9 cellular contexts compared by ENCODE assay signal in the genomic region with DNA sequence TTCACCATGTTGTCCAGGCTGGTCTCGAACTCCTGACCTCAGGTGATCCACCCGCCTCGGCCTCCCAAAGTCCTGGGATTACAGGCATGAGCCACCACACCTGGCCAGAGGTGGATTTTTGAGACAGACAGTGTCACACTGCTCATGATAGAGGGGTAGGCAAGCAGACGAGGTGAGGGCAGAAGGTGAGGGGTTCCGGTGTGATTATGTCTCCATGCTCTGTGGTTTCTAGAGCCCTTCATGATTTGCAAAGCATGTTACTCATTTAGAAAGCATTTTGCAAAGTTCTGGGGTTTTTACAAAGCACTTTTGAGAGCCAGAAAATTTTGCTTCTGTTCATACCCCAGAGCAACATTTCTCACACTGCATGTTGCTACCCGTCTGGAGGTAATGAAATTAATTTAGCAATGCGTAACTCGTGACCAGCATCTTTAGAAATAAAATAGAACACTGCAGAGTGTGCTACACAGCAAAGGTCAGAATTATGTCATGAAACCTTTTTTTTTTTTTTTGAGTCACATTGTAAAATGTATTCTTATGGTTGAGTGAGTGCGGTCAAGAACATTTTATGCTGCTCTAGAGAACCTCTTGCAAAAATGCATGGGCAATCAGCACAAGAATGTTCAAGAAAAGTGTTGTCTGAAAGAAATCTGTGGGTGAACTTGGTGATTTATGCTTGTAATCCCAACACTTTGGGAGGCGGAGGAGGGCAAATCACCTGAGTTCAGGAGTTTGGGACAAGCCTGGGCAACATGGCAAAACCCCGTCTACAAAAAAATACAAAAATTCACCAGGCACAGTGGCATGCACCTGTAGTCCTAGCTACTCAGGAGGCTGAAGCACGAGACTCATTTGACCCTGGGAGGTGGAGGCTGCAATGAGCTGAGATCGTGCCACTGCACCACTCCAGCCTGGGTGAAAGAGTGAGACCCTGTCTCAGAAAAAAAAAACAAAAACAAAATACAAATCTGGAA. TPM values are rescaled to one million over a fixed set of nuclear protein-coding genes. Genes with fewer than 3 reads are reported as not detected.
A peak's percentile ranks its signal among the peaks of the same experiment; 100 is the strongest.
DNase-seq lines count a peak whose midpoint lies in the region; ATAC-seq, FAIRE-seq and TF ChIP-seq lines count a peak whose summit lies in the region.
"Had no signal": no experiment of that assay in that cellular context is flagged by ENCODE, and none has a peak within 500 bp of the region (broad histone marks: within the 10 kb centered on the region; RNA-seq: fewer than 3 reads in every experiment).

No MANE protein-coding gene starts in this region.

- CTCF ChIA-PET in GM12878 (lab: Yijun Ruan, JAX), result interaction anchor here (1.0 to 7.2 kb wide), 3 partner anchors 16 to 75 kb away, joined by 4 to 67 read pairs (median 60); a partner anchor contains a TSS

- WGBS in GM12878 (ENCODE audit: insufficient coverage, insufficient replicate concordance, low lambda C conversion rate, missing lambda C conversion rate), result under 1% methylated on average over 13 of the region's 13 CpGs

- no TSS peak for BruUV-seq in GM12878 (replicated peaks; lab: Mats Ljungman, UMichigan)

- H3K4me2 ChIP-seq in DOHH2 (ENCODE audit: low read length), result peak overlapping the region; percentile 72
- peak overlapping the region; percentile 32 for H3K4me2 ChIP-seq in GM12878 (ENCODE audit: control insufficient read depth, insufficient read depth)

- H3F3A ChIP-seq in DOHH2 (ENCODE audit: control insufficient read depth, insufficient read depth), result peaks cover 13% of the 10 kb centered on the region

- SMC1A ChIA-PET in GM12878 (lab: Charles Lee; ENCODE audit: uncharacterized antibody, unreplicated experiment), result interaction anchor here (0.9 to 7.0 kb wide), 4 partner anchors 15 to 57 kb away, joined by 3 to 85 read pairs (median 5); a partner anchor contains a TSS

- ATAC-seq in GM19455 (IDR thresholded peaks at IDR 0.05; ENCODE audit: unreplicated experiment) (peak; percentile 62), HG03457 (IDR thresholded peaks at IDR 0.05; ENCODE audit: unreplicated experiment) (peak; percentile 50), GM12878 (peak; percentile 81), gastrocnemius medialis (no peak)

- H3K36me3 ChIP-seq in DOHH2 (ENCODE audit: control insufficient read depth, low read length) (no peaks in the 10 kb centered on the region), GM12878 (ENCODE audit: control insufficient read depth in 2 of 2, insufficient read depth in 2 of 2, low read length in 1 of 2) (no peaks in the 10 kb centered on the region), left ventricle myocardium inferior (no peaks in the 10 kb centered on the region), gastrocnemius medialis (peaks cover 0 to 82% of the 10 kb centered on the region in 2 donors)

- no peak overlapping the region for H2AFZ ChIP-seq in GM12878 (ENCODE audit: control insufficient read depth, low read depth, low read length)

- peak overlapping the region; percentile 2; the same call in 1 of the 2 replicates for H3K9ac ChIP-seq in GM12878 (ENCODE audit: control insufficient read depth, insufficient read depth, low read length)

- intact Hi-C loops in GM12878 (cut with micrococcal nuclease; ENCODE audit: unreplicated experiment), result loop anchor here (1.0 kb wide), 1 partner anchor 24 kb away; no protein-coding TSS in a partner anchor
- intact Hi-C loops in left ventricle myocardium inferior (cut with micrococcal nuclease), result no loop called here
- intact Hi-C loops in gastrocnemius medialis (cut with DNase I; ENCODE audit: low total_unique reads), result loop anchor here (2.0 kb wide), 1 partner anchor 63 kb away; no protein-coding TSS in a partner anchor

- H3K9me3 ChIP-seq in DOHH2 (ENCODE audit: control insufficient read depth, insufficient read depth, low read length) (no peaks in the 10 kb centered on the region), GM12878 (replicated peaks; ENCODE audit: control insufficient read depth, insufficient read depth, low read length) (no peaks in the 10 kb centered on the region), left ventricle myocardium inferior (replicated peaks) (no peaks in the 10 kb centered on the region), gastrocnemius medialis (no peaks in the 10 kb centered on the region)

- in situ Hi-C loops in GM12878 (cut with MboI) (loop anchor here (5.0 kb wide), 1 partner anchor 58 kb away; a partner anchor contains a TSS), gastrocnemius medialis (cut with MboI; ENCODE audit: low sequenced_read_pairs in 4 of 4) (no loop called here)

- H3K27me3 ChIP-seq in DOHH2 (ENCODE audit: control insufficient read depth, low read length) (peaks cover 2% of the 10 kb centered on the region), GM12878 (replicated peaks in 1 of 2; ENCODE audit: control insufficient read depth in 2 of 2, insufficient read depth in 2 of 2, low read length in 1 of 2) (0 out of 4 replicates have a peak, but pooled peaks cover 0 to under 1% of the 10 kb centered on the region in 2 experiments), left ventricle myocardium inferior (ENCODE audit: low read depth) (peaks cover 70% of the 10 kb centered on the region), gastrocnemius medialis (no peaks in the 10 kb centered on the region)

- TF ChIP-seq CTCF in DOHH2 (IDR thresholded peaks at IDR 0.05; ENCODE audit: low read depth, low read length, poor library complexity, severe bottlenecking) (no peak), GM12878 (IDR thresholded peaks at IDR 0.05 in 2 of 3, conservative IDR thresholded peaks at IDR 0.05 in 1 of 3; ENCODE audit: control insufficient read depth in 2 of 3, extremely low read depth in 1 of 3, insufficient read depth in 1 of 3, low read depth in 3 of 3, low read length in 3 of 3) (no peak), left ventricle myocardium inferior (IDR thresholded peaks at IDR 0.05; ENCODE audit: borderline replicate concordance) (no peak), gastrocnemius medialis (IDR thresholded peaks at IDR 0.05 in 4 of 5, conservative IDR thresholded peaks at IDR 0.05 in 1 of 5) (no peak)

- RAD21 ChIA-PET in GM12878 (lab: Charles Lee; ENCODE audit: unreplicated experiment), result interaction anchor here (0.7 to 11.1 kb wide), 4 partner anchors 8 to 75 kb away, joined by 3 to 135 read pairs (median 5); a partner anchor contains a TSS

- POLR2A ChIA-PET in GM12878 (lab: Charles Lee), result interaction anchor here (0.6 to 12.2 kb wide), 4 partner anchors 9 to 58 kb away, joined by 4 to 135 read pairs (median 8); a partner anchor contains a TSS

- H3K4me1 ChIP-seq in DOHH2 (ENCODE audit: control insufficient read depth, low read length), result peaks cover 49% of the 10 kb centered on the region
- peaks cover 53% of the 10 kb centered on the region for H3K4me1 ChIP-seq in GM12878 (ENCODE audit: control insufficient read depth, insufficient read depth, low read length)
- H3K4me1 ChIP-seq in left ventricle myocardium inferior, result no peaks in the 10 kb centered on the region
- no peaks in the 10 kb centered on the region for H3K4me1 ChIP-seq in gastrocnemius medialis

- H3K9me2 ChIP-seq in DOHH2 (replicated peaks; ENCODE audit: control insufficient read depth, low read length), result no peaks in the 10 kb centered on the region

- peak; percentile 94 to 96 for TF ChIP-seq EP300 in GM12878 (IDR thresholded peaks at IDR 0.05; ENCODE audit: borderline replicate concordance in 1 of 2, control insufficient read depth in 1 of 2, low read depth in 2 of 2, low read length in 2 of 2)

- TF ChIP-seq POLR2A in GM12878 (IDR thresholded peaks at IDR 0.05; ENCODE audit: low read depth, low read length) (no peak), gastrocnemius medialis (IDR thresholded peaks at IDR 0.05) (no peak)

- peak overlapping the region; percentile 51 for H3K4me3 ChIP-seq in DOHH2 (ENCODE audit: low read length)
- H3K4me3 ChIP-seq in GM12878, result no peak overlapping the region; the same call in 1 of the 2 replicates
- H3K4me3 ChIP-seq in left ventricle myocardium inferior, result no peak overlapping the region
- no peak overlapping the region for H3K4me3 ChIP-seq in gastrocnemius medialis
- H3K4me3 ChIP-seq: skin epidermis had no signal

- peak; percentile 99 for DNase-seq in GM12878 (ENCODE audit: low read depth, low spot score)
- DNase-seq in NCI-H2171 treated with DMSO at 0.1 percent for 48 hours (lab: John Stamatoyannopoulos, UW), result no peak
- DNase-seq in left ventricle myocardium inferior, result no peak
- no peak for DNase-seq in GF-D8 (lab: John Stamatoyannopoulos, UW)
- no peak for DNase-seq in gastrocnemius medialis

- H4K20me1 ChIP-seq in DOHH2 (ENCODE audit: control insufficient read depth, insufficient read depth, low read depth, low read length) (no peaks in the 10 kb centered on the region), GM12878 (ENCODE audit: control insufficient read depth, insufficient read depth) (no peaks in the 10 kb centered on the region)

- peak; percentile 98 for FAIRE-seq in GM12878 (lab: Jason Lieb, UNC)

- peak; percentile 19; the same call in 1 of the 2 replicates for TF ChIP-seq RAD21 in GM12878 (IDR thresholded peaks at IDR 0.05; ENCODE audit: insufficient read depth, low read depth, low read length)

- H3K27ac ChIP-seq in DOHH2 (ENCODE audit: low read depth, low read length), result peak overlapping the region; percentile 75
- H3K27ac ChIP-seq in GM12878 (ENCODE audit: control insufficient read depth, insufficient read depth), result peak overlapping the region; percentile 70
- no peak overlapping the region for H3K27ac ChIP-seq in left ventricle myocardium inferior (replicated peaks)
- H3K27ac ChIP-seq in gastrocnemius medialis, result peak overlapping the region in 1 of 4 donors; percentile 28

- no peaks in the 10 kb centered on the region for H3K79me2 ChIP-seq in DOHH2 (ENCODE audit: control insufficient read depth, low read length)
- no peaks in the 10 kb centered on the region for H3K79me2 ChIP-seq in GM12878 (ENCODE audit: control insufficient read depth, insufficient read depth, low read length)

RNA-seq across cellular contexts. Expression of a gene that starts 58.0 kb away (rescaled TPM):
- 240 and 254 TPM in 2 replicates for total RNA-seq in GM12878 (2013; cell fraction: nucleolus; rRNA removed)
- total RNA-seq in GM12878 (2014; rRNA removed) (107 and 123 TPM in 2 replicates), GM12878 (2014; rRNA removed; fragmentation: Illumina TruSeq; extraction: Trizol) (58.1 and 72.6 TPM in 2 replicates), GM12878 (2021) (294 and 306 TPM in 2 replicates), left ventricle myocardium inferior (1.6 TPM), gastrocnemius medialis (under 1 TPM in 3 of 4 donors, not detected in 1; 0.31 to 0.97 (median 0.78) TPM)
- 90.5 TPM for polyA plus RNA-seq in GM12878 (2011; ENCODE audit: low read depth)
- polyA plus RNA-seq in GM12878 (2011; rRNA removed) (95.5 and 243 TPM in 2 replicates), GM12878 (2014; fragmentation: Illumina TruSeq; extraction: Trizol) (122 and 157 TPM in 2 replicates), GM12878 (2014; fragmentation: Nextera tagmentation; extraction: Ambion mirVana) (10 to 100 TPM; 39.2 to 92.6 TPM), GM12878 (2014; rRNA removed) (117 and 145 TPM in 2 replicates), GM12878 (2016; fragmentation: Nextera tagmentation; extraction: Ambion mirVana) (100 to 1,000 TPM; 220 to 263 TPM)
- 202 and 251 TPM in 2 replicates for polyA plus RNA-seq in GM12878 (2011; cell fraction: cytosol; rRNA removed)
- polyA plus RNA-seq in GM12878 (2011; cell fraction: nucleus; rRNA removed), result 631 and 739 TPM in 2 replicates
- polyA plus RNA-seq in GM12878 (2012), result 149 and 285 TPM in 2 replicates
- 132 and 137 TPM in 2 replicates for polyA minus RNA-seq in GM12878 (2011; rRNA and poly(A)+ RNA removed)
- 101 and 112 TPM in 2 replicates for polyA minus RNA-seq in GM12878 (2011; cell fraction: cytosol; rRNA and poly(A)+ RNA removed)
- polyA minus RNA-seq in GM12878 (2011; cell fraction: nucleus; rRNA and poly(A)+ RNA removed), result 127 and 184 TPM in 2 replicates

RNA-seq across cellular contexts. Expression of a gene that starts 59.3 kb away (rescaled TPM):
- 94.4 and 105 TPM in 2 replicates for total RNA-seq in GM12878 (2013; cell fraction: nucleolus; rRNA removed)
- total RNA-seq in GM12878 (2014; rRNA removed) (454 and 468 TPM in 2 replicates), GM12878 (2014; rRNA removed; fragmentation: Illumina TruSeq; extraction: Trizol) (344 and 358 TPM in 2 replicates), GM12878 (2021) (378 and 384 TPM in 2 replicates), left ventricle myocardium inferior (598 TPM), gastrocnemius medialis (100 to 1,000 TPM; 619 to 975 (median 681) TPM)
- 241 TPM for polyA plus RNA-seq in GM12878 (2011; ENCODE audit: low read depth)
- polyA plus RNA-seq in GM12878 (2011; rRNA removed) (156 and 330 TPM in 2 replicates), GM12878 (2014; fragmentation: Illumina TruSeq; extraction: Trizol) (862 and 927 TPM in 2 replicates), GM12878 (2014; fragmentation: Nextera tagmentation; extraction: Ambion mirVana) (100 to 1,000 TPM; 715 to 863 TPM), GM12878 (2014; rRNA removed) (515 and 596 TPM in 2 replicates), GM12878 (2016; fragmentation: Nextera tagmentation; extraction: Ambion mirVana) (100 to 1,000 TPM; 393 to 403 TPM)
- 865 and 965 TPM in 2 replicates for polyA plus RNA-seq in GM12878 (2011; cell fraction: cytosol; rRNA removed)
- 352 and 437 TPM in 2 replicates for polyA plus RNA-seq in GM12878 (2011; cell fraction: nucleus; rRNA removed)
- polyA plus RNA-seq in GM12878 (2012), result 356 and 358 TPM in 2 replicates
- 377 and 421 TPM in 2 replicates for polyA minus RNA-seq in GM12878 (2011; rRNA and poly(A)+ RNA removed)
- 139 and 152 TPM in 2 replicates for polyA minus RNA-seq in GM12878 (2011; cell fraction: cytosol; rRNA and poly(A)+ RNA removed)
- polyA minus RNA-seq in GM12878 (2011; cell fraction: nucleus; rRNA and poly(A)+ RNA removed), result 57.3 and 75.5 TPM in 2 replicates

Comparison
In these comparisons a context has a peak if more than half of its experiments do, and no peak if none do; other contexts are left out.
1. ATAC-seq: peak in GM19455 (single experiment), HG03457 (single experiment) and GM12878 (single experiment); none in gastrocnemius medialis (0 of 2).
2. RNA of a gene that starts 58.0 kb away (total RNA-seq): 58.1 to 306 TPM in GM12878; 1.6 TPM in left ventricle myocardium inferior (single experiment) and 0.31 to 0.97 TPM in gastrocnemius medialis; every median in the first group is over 10 times any median in the second.